In the genomic region with DNA sequence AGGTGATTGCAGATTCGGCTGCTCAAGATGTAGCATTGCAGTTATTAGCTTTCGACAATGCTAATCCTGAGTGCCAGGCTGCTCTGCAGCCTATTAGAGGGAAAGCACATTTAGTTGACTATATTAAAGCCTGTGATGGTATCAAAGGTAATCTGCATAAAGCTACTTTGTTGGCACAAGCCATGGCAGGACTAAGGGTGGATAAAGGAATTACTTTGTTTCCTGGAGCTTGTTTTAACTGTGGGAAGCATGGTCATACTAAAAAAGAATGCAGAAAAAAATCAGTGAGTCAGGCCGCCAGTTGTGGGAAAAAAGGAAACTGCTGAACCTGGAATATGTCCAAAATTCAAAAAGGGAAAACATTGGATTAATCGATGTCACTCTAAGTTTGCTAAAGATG, we compare ENCODE assay signal across 19 cellular contexts.
A peak's percentile ranks its signal among the peaks of the same experiment; 100 is the strongest.
DNase-seq lines count a peak whose midpoint lies in the region; TF ChIP-seq lines count a peak whose summit lies in the region.
"Had no signal": no experiment of that assay in that cellular context is flagged by ENCODE, and none has a peak within 500 bp of the region (broad histone marks: within the 10 kb centered on the region; RNA-seq: fewer than 3 reads in every experiment).

No MANE protein-coding gene starts in this region.

- POLR2A ChIA-PET in A673 (lab: Charles Lee; ENCODE audit: low non-redundant PET), result no interaction called here

- in situ Hi-C loops in mammary epithelial cell (cut with MboI; ENCODE audit: low sequenced_read_pairs in 2 of 2), result no loop called here

- CTCF ChIA-PET in mammary epithelial cell (lab: Charles Lee; ENCODE audit: low non-redundant PET), result no interaction called here
- CTCF ChIA-PET in A673 (lab: Charles Lee), result no interaction called here

- peak overlapping the region; percentile 13 for H2AFZ ChIP-seq in mammary epithelial cell (ENCODE audit: low read depth, low read length)

- no peak overlapping the region for H3K9ac ChIP-seq in mammary epithelial cell (ENCODE audit: insufficient read depth, low read length)
- H3K9ac ChIP-seq: KMS-11 had no signal

- H3K27ac ChIP-seq in mammary epithelial cell (ENCODE audit: insufficient read depth, low read depth, low read length) (no peak overlapping the region), A673 (ENCODE audit: low read depth, low read length, poor library complexity, severe bottlenecking) (no peak overlapping the region)
- H3K27ac ChIP-seq: KMS-11, SJSA1 had no signal

- H3K27me3 ChIP-seq in mammary epithelial cell (ENCODE audit: insufficient read depth, low read length), result no peaks in the 10 kb centered on the region
- no peaks in the 10 kb centered on the region for H3K27me3 ChIP-seq in A673 (replicated peaks; ENCODE audit: insufficient read depth, low read depth, low read length, poor library complexity)
- H3K27me3 ChIP-seq: SJSA1 had no signal

- H3K9me3 ChIP-seq in mammary epithelial cell (replicated peaks; ENCODE audit: insufficient read depth, low read length) (no peaks in the 10 kb centered on the region), A673 (ENCODE audit: low read depth, low read length, poor library complexity, severe bottlenecking) (no peaks in the 10 kb centered on the region)
- H3K9me3 ChIP-seq: SJSA1 had no signal

- TF ChIP-seq CTCF in mammary epithelial cell (conservative IDR thresholded peaks at IDR 0.05 in 1 of 2, IDR thresholded peaks at IDR 0.05 in 1 of 2; ENCODE audit: extremely low read depth in 1 of 2, insufficient read depth in 1 of 2, low read depth in 1 of 2, low read length in 2 of 2), result no peak
- TF ChIP-seq CTCF in retinal pigment epithelial cell (conservative IDR thresholded peaks at IDR 0.05; ENCODE audit: low read depth, low read length), result no peak
- no peak for TF ChIP-seq CTCF in A673 (conservative IDR thresholded peaks at IDR 0.05; ENCODE audit: low read depth, low read length)

- peak; percentile 20 for DNase-seq in NCI-H82 (lab: John Stamatoyannopoulos, UW)
- DNase-seq in NCI-H82 treated with DMSO at 0.1 percent for 48 hours (lab: John Stamatoyannopoulos, UW; ENCODE audit: unreplicated experiment), result no peak
- DNase-seq in RPMI7951 (ENCODE audit: low read depth), result peak; percentile 4
- peak; percentile 65 for DNase-seq in mammary epithelial cell
- DNase-seq in retinal pigment epithelial cell (ENCODE audit: low read depth), result peak; percentile 93
- no peak for DNase-seq in central memory CD4-positive, alpha-beta T cell
- DNase-seq in AG20443 (ENCODE audit: low spot score), result no peak
- no peak for DNase-seq in A673 (ENCODE audit: low spot score)
- DNase-seq: 8988T, DMS79 treated with DMSO at 0.1 percent for 48 hours, GF-D8, GOT3, MM.1S, NCI-H187 treated with DMSO at 0.1 percent for 48 hours, NCI-H2171, NCI-H446 treated with DMSO at 0.1 percent for 48 hours, NCI-H748 treated with DMSO at 0.1 percent for 48 hours had no signal

- BruUV-seq in mammary epithelial cell (replicated peaks; lab: Mats Ljungman, UMichigan) (no TSS peak), A673 (replicated peaks; lab: Mats Ljungman, UMichigan) (no TSS peak)

- WGBS in mammary epithelial cell (ENCODE audit: low coverage, missing lambda C conversion rate), result 25% methylated on average over 4 of the region's 4 CpGs

- intact Hi-C loops in mammary epithelial cell (cut with micrococcal nuclease) (no loop called here), A673 (cut with micrococcal nuclease; ENCODE audit: unreplicated experiment) (no loop called here)

- dilution Hi-C loops in mammary epithelial cell (cut with HindIII; ENCODE audit: low sequenced_read_pairs), result no loop called here

- H3K4me3 ChIP-seq in mammary epithelial cell (replicated peaks in 1 of 3; ENCODE audit: insufficient read depth in 1 of 3, low read depth in 2 of 3, low read length in 3 of 3) (no peak overlapping the region), retinal pigment epithelial cell (ENCODE audit: low read length) (no peak overlapping the region), A673 (ENCODE audit: low read depth, low read length, poor library complexity, severe bottlenecking) (no peak overlapping the region)
- H3K4me3 ChIP-seq: SJSA1 had no signal

- H4K20me1 ChIP-seq in mammary epithelial cell (ENCODE audit: insufficient read depth, low read length), result no peaks in the 10 kb centered on the region

- no peaks in the 10 kb centered on the region for H3K79me2 ChIP-seq in mammary epithelial cell (ENCODE audit: insufficient read depth, low read length)

- H3K36me3 ChIP-seq in mammary epithelial cell (ENCODE audit: insufficient read depth, low read length), result no peaks in the 10 kb centered on the region
- H3K36me3 ChIP-seq in A673 (ENCODE audit: insufficient read depth, low read length, poor library complexity, severe bottlenecking), result no peaks in the 10 kb centered on the region
- H3K36me3 ChIP-seq: SJSA1 had no signal

- H3K4me2 ChIP-seq in mammary epithelial cell (ENCODE audit: insufficient read depth, low read depth, low read length), result no peak overlapping the region
- H3K4me2 ChIP-seq: KMS-11 had no signal

- no peaks in the 10 kb centered on the region for H3K4me1 ChIP-seq in mammary epithelial cell (ENCODE audit: insufficient read depth, low read length)
- H3K4me1 ChIP-seq in A673 (ENCODE audit: insufficient read depth, low read length, poor library complexity, severe bottlenecking), result no peaks in the 10 kb centered on the region
- H3K4me1 ChIP-seq: SJSA1 had no signal

Comparison
In these comparisons a context has a peak if more than half of its experiments do, and no peak if none do; other contexts are left out.
1. DNase-seq: peak in NCI-H82 (single experiment), RPMI7951 (single experiment), mammary epithelial cell (single experiment) and retinal pigment epithelial cell (single experiment); none in NCI-H82 treated with DMSO at 0.1 percent for 48 hours (single experiment), central memory CD4-positive, alpha-beta T cell (single experiment), AG20443 (single experiment) and A673 (single experiment).